8 cellular contexts compared by ENCODE assay signal in the genomic region with DNA sequence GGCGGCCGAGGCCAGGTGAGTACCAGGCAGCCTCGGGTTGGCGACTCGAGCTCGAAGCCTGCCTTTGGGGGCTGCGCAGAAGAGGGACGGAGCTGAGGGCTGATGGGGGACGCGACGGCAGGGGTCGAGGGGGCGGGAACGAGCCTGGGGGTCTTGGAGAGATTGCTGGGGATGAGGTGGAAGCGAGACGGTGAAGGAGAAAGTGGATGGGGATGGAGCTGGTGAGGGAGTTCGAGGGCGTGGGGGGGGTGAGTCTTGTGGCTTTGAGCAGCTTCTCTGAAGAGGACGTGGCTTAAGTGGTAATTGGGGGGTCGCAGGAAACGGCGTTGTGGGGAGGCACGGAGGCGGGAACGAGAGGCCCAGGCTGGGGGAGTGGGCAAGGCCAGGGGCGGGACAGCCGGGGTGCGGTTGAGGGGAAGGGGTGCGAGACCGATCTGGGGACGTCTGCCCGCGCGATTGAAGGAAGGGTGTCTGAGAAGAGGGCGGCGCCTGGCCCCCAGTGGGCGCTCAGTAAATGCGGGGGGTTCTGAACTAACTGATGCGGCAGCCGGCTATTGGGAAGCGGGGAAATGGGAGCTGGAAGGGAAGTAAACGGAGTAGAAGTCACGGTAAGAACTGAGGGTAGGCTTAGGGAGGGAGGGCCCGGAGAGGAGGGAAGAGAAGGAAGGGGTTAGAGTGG. TPM values are rescaled to one million over a fixed set of nuclear protein-coding genes. Genes with fewer than 3 reads are reported as not detected.
DNase-seq lines count a peak whose midpoint lies in the region; ATAC-seq and TF ChIP-seq lines count a peak whose summit lies in the region.

No MANE protein-coding gene starts in this region.

- H3K9me2 ChIP-seq in DOHH2 (replicated peaks; ENCODE audit: control insufficient read depth, low read length), result no peaks in the 10 kb centered on the region

- POLR2A ChIA-PET in activated CD4-positive, alpha-beta memory T cell treated with anti-CD3 and anti-CD28 coated beads, Interleukin-2, amount 10 ng/mL, durations not matched to agents 7 days and 5 days (lab: Charles Lee), result interaction anchor here (0.6 to 4.0 kb wide), 18 partner anchors 9 to 1013 kb away, joined by 3 to 50 read pairs (median 4); a partner anchor contains a TSS

- H3K4me3 ChIP-seq in DOHH2 (ENCODE audit: low read length) (peak overlapping the region; percentile 82), MG63 (peak overlapping the region; percentile 97), subcutaneous abdominal adipose tissue (ENCODE audit: low read depth in 1 of 5, low read length in 5 of 5) (peak overlapping the region; percentile 85 to 90 (median 86))

- CTCF ChIA-PET in activated CD4-positive, alpha-beta memory T cell treated with anti-CD3 and anti-CD28 coated beads, Interleukin-2, amount 10 ng/mL, durations not matched to agents 7 days and 5 days (lab: Charles Lee), result interaction anchor here (0.6 to 1.4 kb wide), 4 partner anchors 10 to 1205 kb away, joined by 3 to 4 read pairs (median 3); no protein-coding TSS in a partner anchor

- TF ChIP-seq CTCF in DOHH2 (IDR thresholded peaks at IDR 0.05; ENCODE audit: low read depth, low read length, poor library complexity, severe bottlenecking) (no peak), endothelial cell (IDR thresholded peaks at IDR 0.05; ENCODE audit: unreplicated experiment) (no peak)

- peaks cover 61% of the 10 kb centered on the region for H3K4me1 Mint-ChIP-seq in activated CD4-positive, alpha-beta memory T cell treated with anti-CD3 and anti-CD28 coated beads, Interleukin-2, amount 10 ng/mL, durations not matched to agents 7 days and 5 days
- H3K4me1 Mint-ChIP-seq in endothelial cell (ENCODE audit: unreplicated experiment), result peaks cover 26% of the 10 kb centered on the region
- H3K4me1 Mint-ChIP-seq in naive B cell, result peaks cover 55 to 72% (median 68%) of the 10 kb centered on the region in 3 donors

- no peaks in the 10 kb centered on the region for H3F3A ChIP-seq in DOHH2 (ENCODE audit: control insufficient read depth, insufficient read depth)

- ATAC-seq in naive B cell (ENCODE audit: low read depth in 2 of 2), result peak; percentile 6
- ATAC-seq in GM21786 (IDR thresholded peaks at IDR 0.05; ENCODE audit: unreplicated experiment), result no peak

- H3K4me1 ChIP-seq in DOHH2 (ENCODE audit: control insufficient read depth, low read length) (peaks cover 76% of the 10 kb centered on the region), subcutaneous abdominal adipose tissue (ENCODE audit: control insufficient read depth in 5 of 5, insufficient read depth in 5 of 5, low read length in 5 of 5) (peaks cover 12 to 63% (median 53%) of the 10 kb centered on the region in 5 donors)

- H3K36me3 ChIP-seq in DOHH2 (ENCODE audit: control insufficient read depth, low read length), result peaks cover 68% of the 10 kb centered on the region
- peaks cover 31% of the 10 kb centered on the region for H3K36me3 ChIP-seq in MG63
- H3K36me3 ChIP-seq in subcutaneous abdominal adipose tissue (ENCODE audit: control insufficient read depth in 5 of 5, insufficient read depth in 5 of 5, low read length in 5 of 5), result peaks cover 0 to 18% (median 2%) of the 10 kb centered on the region in 5 donors

- H3K36me3 Mint-ChIP-seq in activated CD4-positive, alpha-beta memory T cell treated with anti-CD3 and anti-CD28 coated beads, Interleukin-2, amount 10 ng/mL, durations not matched to agents 7 days and 5 days (ENCODE audit: low read depth), result peaks cover 58% of the 10 kb centered on the region
- H3K36me3 Mint-ChIP-seq in endothelial cell (ENCODE audit: low read depth, unreplicated experiment), result peaks cover 6% of the 10 kb centered on the region
- H3K36me3 Mint-ChIP-seq in naive B cell, result no peaks in the 10 kb centered on the region

- H3K27me3 ChIP-seq in DOHH2 (ENCODE audit: control insufficient read depth, low read length), result no peaks in the 10 kb centered on the region
- no peaks in the 10 kb centered on the region for H3K27me3 ChIP-seq in MG63
- H3K27me3 ChIP-seq in subcutaneous abdominal adipose tissue (ENCODE audit: control insufficient read depth in 5 of 5, insufficient read depth in 4 of 5, low read length in 5 of 5), result no peaks in the 10 kb centered on the region

- no peaks in the 10 kb centered on the region for H3K27me3 Mint-ChIP-seq in activated CD4-positive, alpha-beta memory T cell treated with anti-CD3 and anti-CD28 coated beads, Interleukin-2, amount 10 ng/mL, durations not matched to agents 7 days and 5 days
- H3K27me3 Mint-ChIP-seq in endothelial cell (ENCODE audit: unreplicated experiment) (peaks cover 2% of the 10 kb centered on the region), naive B cell (no peaks in the 10 kb centered on the region)

- no peaks in the 10 kb centered on the region for H3K9me3 ChIP-seq in DOHH2 (ENCODE audit: control insufficient read depth, insufficient read depth, low read length)
- no peaks in the 10 kb centered on the region for H3K9me3 ChIP-seq in MG63
- H3K9me3 ChIP-seq in subcutaneous abdominal adipose tissue (ENCODE audit: control insufficient read depth in 5 of 5, low read length in 5 of 5), result no peaks in the 10 kb centered on the region

- DNase-seq in MG63 (peak; percentile 46), endothelial cell (ENCODE audit: low spot score) (no peak), naive B cell (peak; percentile 61), NCI-H2081 (lab: John Stamatoyannopoulos, UW) (no peak)
- DNase-seq in activated CD4-positive, alpha-beta memory T cell treated with anti-CD3 and anti-CD28 coated beads, Interleukin-2, amount 10 ng/mL, durations not matched to agents 7 days and 5 days, result peak; percentile 64

- peaks cover 96% of the 10 kb centered on the region for H3K79me2 ChIP-seq in DOHH2 (ENCODE audit: control insufficient read depth, low read length)

- H3K4me2 ChIP-seq in DOHH2 (ENCODE audit: low read length), result peak overlapping the region; percentile 93

- H3K9me3 Mint-ChIP-seq in activated CD4-positive, alpha-beta memory T cell treated with anti-CD3 and anti-CD28 coated beads, Interleukin-2, amount 10 ng/mL, durations not matched to agents 7 days and 5 days, result no peaks in the 10 kb centered on the region
- H3K9me3 Mint-ChIP-seq in endothelial cell (ENCODE audit: unreplicated experiment) (no peaks in the 10 kb centered on the region), naive B cell (no peaks in the 10 kb centered on the region)

- peak overlapping the region; percentile 66 for H3K27ac ChIP-seq in DOHH2 (ENCODE audit: low read depth, low read length)
- H3K27ac ChIP-seq in subcutaneous abdominal adipose tissue (ENCODE audit: low read depth, low read length), result peak overlapping the region; percentile 69

- peak overlapping the region; percentile 91 for H3K27ac Mint-ChIP-seq in activated CD4-positive, alpha-beta memory T cell treated with anti-CD3 and anti-CD28 coated beads, Interleukin-2, amount 10 ng/mL, durations not matched to agents 7 days and 5 days
- H3K27ac Mint-ChIP-seq in endothelial cell (ENCODE audit: unreplicated experiment) (peak overlapping the region; percentile 88), naive B cell (peak overlapping the region; percentile 95 to 100 (median 97))

- peak overlapping the region; percentile 99 for H3K4me3 Mint-ChIP-seq in activated CD4-positive, alpha-beta memory T cell treated with anti-CD3 and anti-CD28 coated beads, Interleukin-2, amount 10 ng/mL, durations not matched to agents 7 days and 5 days
- H3K4me3 Mint-ChIP-seq in endothelial cell (ENCODE audit: unreplicated experiment), result peak overlapping the region; percentile 98
- peak overlapping the region; percentile 91 to 100 (median 100) for H3K4me3 Mint-ChIP-seq in naive B cell

- H3K9ac ChIP-seq in subcutaneous abdominal adipose tissue (ENCODE audit: low read length in 5 of 5), result peak overlapping the region; percentile 56 to 92 (median 80)

- H4K20me1 ChIP-seq in DOHH2 (ENCODE audit: control insufficient read depth, insufficient read depth, low read depth, low read length), result peaks cover 24% of the 10 kb centered on the region

RNA-seq across cellular contexts. Expression of a gene that starts 0.4 kb away (rescaled TPM):
- 18.4 and 20.4 TPM in 2 replicates for total RNA-seq in MG63 (2014; rRNA removed; shearing (Covaris generic); ENCODE audit: low replicate concordance)
- 100 to 1,000 TPM; 190 to 203 TPM for total RNA-seq in activated CD4-positive, alpha-beta memory T cell treated with anti-CD3 and anti-CD28 coated beads, Interleukin-2, amount 10 ng/mL, durations not matched to agents 7 days and 5 days
- total RNA-seq in endothelial cell (ENCODE audit: unreplicated experiment), result 62.4 TPM
- 10 to 100 TPM in 2 of 6 donors, 1 to 10 TPM in 4; 3.1 to 34.9 (median 6.9) TPM for polyA plus RNA-seq in naive B cell (ENCODE audit: low read depth in 6 of 6)

RNA-seq across cellular contexts. Expression of a gene that starts 0.7 kb away (rescaled TPM):
- 8.6 and 9.8 TPM in 2 replicates for total RNA-seq in MG63 (2014; rRNA removed; shearing (Covaris generic); ENCODE audit: low replicate concordance)
- total RNA-seq in activated CD4-positive, alpha-beta memory T cell treated with anti-CD3 and anti-CD28 coated beads, Interleukin-2, amount 10 ng/mL, durations not matched to agents 7 days and 5 days, result 10 to 100 TPM; 37.0 to 40.6 TPM
- 6.9 TPM for total RNA-seq in endothelial cell (ENCODE audit: unreplicated experiment)
- 10 to 100 TPM in 2 of 6 donors, 1 to 10 TPM in 4; 3.9 to 11.4 (median 7.2) TPM for polyA plus RNA-seq in naive B cell (ENCODE audit: low read depth in 6 of 6)

RNA-seq across cellular contexts. Expression of a gene that starts 49.4 kb away (rescaled TPM):
- total RNA-seq in MG63 (2014; rRNA removed; shearing (Covaris generic); ENCODE audit: low replicate concordance), result 2.6 TPM in 1 of 2 replicates, not detected in the other
- 1 to 10 TPM; 1.2 to 1.4 TPM for total RNA-seq in activated CD4-positive, alpha-beta memory T cell treated with anti-CD3 and anti-CD28 coated beads, Interleukin-2, amount 10 ng/mL, durations not matched to agents 7 days and 5 days
- total RNA-seq in endothelial cell (ENCODE audit: unreplicated experiment), result 4.8 TPM
- under 1 TPM in 4 of 6 donors, not detected in 2; 0.12 to 0.65 (median 0.35) TPM for polyA plus RNA-seq in naive B cell (ENCODE audit: low read depth in 6 of 6)

Comparison
In these comparisons a context has a peak if more than half of its experiments do, and no peak if none do; other contexts are left out.
1. DNase-seq: peak in MG63 (single experiment), activated CD4-positive, alpha-beta memory T cell treated with anti-CD3 and anti-CD28 coated beads, Interleukin-2, amount 10 ng/mL, durations not matched to agents 7 days and 5 days (single experiment) and naive B cell (single experiment); none in endothelial cell (single experiment) and NCI-H2081 (0 of 2).
2. Peak in every context shown above with its lines, with median percentiles within 50 percentile points of each other: H3K4me3 ChIP-seq, H3K27ac Mint-ChIP-seq and H3K4me3 Mint-ChIP-seq.